In the genomic region with DNA sequence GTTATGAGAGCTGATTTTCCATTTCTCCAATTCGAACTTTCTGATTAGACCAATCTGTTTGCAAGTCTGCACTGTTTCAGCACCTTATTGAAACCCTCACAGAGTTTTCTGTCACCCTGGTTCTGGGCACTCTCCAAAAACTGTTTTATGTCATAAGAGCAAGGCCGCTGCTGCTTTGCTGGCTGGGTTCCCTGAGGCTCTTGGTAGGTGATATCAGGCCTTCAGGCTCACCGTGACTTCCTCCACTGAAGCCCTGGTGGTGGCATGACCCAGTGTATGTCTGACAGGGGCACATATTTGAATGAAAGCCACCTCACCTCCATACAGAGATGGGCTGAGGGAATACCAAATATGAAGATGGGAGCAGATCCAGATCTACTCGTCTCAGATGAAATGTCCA, we compare ENCODE assay signal across 15 cellular contexts. TPM values are rescaled to one million over a fixed set of nuclear protein-coding genes. Genes with fewer than 3 reads are reported as not detected.
DNase-seq lines count a peak whose midpoint lies in the region; ATAC-seq and TF ChIP-seq lines count a peak whose summit lies in the region.
"Had no signal": no experiment of that assay in that cellular context is flagged by ENCODE, and none has a peak within 500 bp of the region (broad histone marks: within the 10 kb centered on the region; RNA-seq: fewer than 3 reads in every experiment).

No MANE protein-coding gene starts in this region.

- H3K4me1 ChIP-seq in adrenal gland (replicated peaks in 1 of 2), result peaks cover 9 to 20% of the 10 kb centered on the region in 2 donors
- H3K4me1 ChIP-seq in spleen, result peaks cover 7 to 98% (median 63%) of the 10 kb centered on the region in 6 donors

- ATAC-seq in left lobe of liver, result peak; percentile 93
- no peak for ATAC-seq in activated CD8-positive, alpha-beta memory T cell treated with anti-CD3 and anti-CD28 coated beads, Interleukin-2, amount 10 ng/mL, durations not matched to agents 7 days and 5 days
- ATAC-seq: stimulated activated naive CD8-positive, alpha-beta T cell treated with anti-CD3 and anti-CD28 coated beads, Interleukin-15, Interleukin-2, amounts not matched to agents 100 U/mL and 50 U/mL, for 24 hours had no signal

- no peak overlapping the region for H3K4me3 ChIP-seq in adrenal gland
- H3K4me3 ChIP-seq in spleen, result no peak overlapping the region

- H3K4me3 Mint-ChIP-seq in IgD-negative memory B cell, result peak overlapping the region in 3 of 4 donors; percentile 9 to 80 (median 71)
- H3K4me3 Mint-ChIP-seq in activated T-helper 2 cell treated with anti-CD3 and anti-CD28 coated beads, Interferon-gamma antibody, Interleukin-2, Interleukin-4, amounts not matched to agents 10 μg/mL and 5 μg/mL and 100 μg/mL, durations not matched to agents 14 hours and 24 hours and 36 hours (ENCODE audit: low read depth), result no peak overlapping the region
- no peak overlapping the region for H3K4me3 Mint-ChIP-seq in activated CD8-positive, alpha-beta memory T cell treated with anti-CD3 and anti-CD28 coated beads, Interleukin-2, amount 10 ng/mL, durations not matched to agents 7 days and 5 days

- H3K27ac Mint-ChIP-seq in IgD-negative memory B cell, result peak overlapping the region; percentile 39 to 82 (median 46)
- no peak overlapping the region for H3K27ac Mint-ChIP-seq in activated T-helper 2 cell treated with anti-CD3 and anti-CD28 coated beads, Interferon-gamma antibody, Interleukin-2, Interleukin-4, amounts not matched to agents 10 μg/mL and 5 μg/mL and 100 μg/mL, durations not matched to agents 14 hours and 24 hours and 36 hours
- H3K27ac Mint-ChIP-seq in activated CD8-positive, alpha-beta memory T cell treated with anti-CD3 and anti-CD28 coated beads, Interleukin-2, amount 10 ng/mL, durations not matched to agents 7 days and 5 days, result no peak overlapping the region

- CTCF ChIA-PET in activated CD8-positive, alpha-beta memory T cell treated with anti-CD3 and anti-CD28 coated beads, Interleukin-2, amount 10 ng/mL, durations not matched to agents 7 days and 5 days (lab: Charles Lee), result no interaction called here

- no peaks in the 10 kb centered on the region for H3K27me3 Mint-ChIP-seq in IgD-negative memory B cell
- H3K27me3 Mint-ChIP-seq in activated T-helper 2 cell treated with anti-CD3 and anti-CD28 coated beads, Interferon-gamma antibody, Interleukin-2, Interleukin-4, amounts not matched to agents 10 μg/mL and 5 μg/mL and 100 μg/mL, durations not matched to agents 14 hours and 24 hours and 36 hours (ENCODE audit: low read depth), result no peaks in the 10 kb centered on the region
- no peaks in the 10 kb centered on the region for H3K27me3 Mint-ChIP-seq in activated CD8-positive, alpha-beta memory T cell treated with anti-CD3 and anti-CD28 coated beads, Interleukin-2, amount 10 ng/mL, durations not matched to agents 7 days and 5 days

- peak; percentile 82 to 93 (median 89) for DNase-seq in adrenal gland
- DNase-seq in left lobe of liver (ENCODE audit: low spot score), result peak; percentile 68
- DNase-seq in spleen, result peak; percentile 70
- no peak for DNase-seq in NCI-H69 (lab: John Stamatoyannopoulos, UW)
- no peak for DNase-seq in head of caudate nucleus
- DNase-seq in activated T-helper 2 cell treated with anti-CD3 and anti-CD28 coated beads, Interferon-gamma antibody, Interleukin-2, Interleukin-4, amounts not matched to agents 10 μg/mL and 5 μg/mL and 100 μg/mL, durations not matched to agents 14 hours and 24 hours and 36 hours (ENCODE audit: low spot score), result no peak
- DNase-seq in activated CD8-positive, alpha-beta memory T cell treated with anti-CD3 and anti-CD28 coated beads, Interleukin-2, amount 10 ng/mL, durations not matched to agents 7 days and 5 days, result no peak
- DNase-seq: activated effector memory CD4-positive, alpha-beta T cell treated with Interleukin-2 at 50 U/mL for 16 hours; C1 segment of cervical spinal cord; mesendoderm; NCI-H1105 treated with DMSO at 0.1 percent for 48 hours; small intestine; stimulated activated naive CD8-positive, alpha-beta T cell treated with anti-CD3 and anti-CD28 coated beads, Interleukin-15, Interleukin-2, amounts not matched to agents 100 U/mL and 50 U/mL, for 24 hours had no signal

- 26 to 40% (median 32%) methylated on average over 4 of the region's 4 CpGs for WGBS in adrenal gland, 4 donors
- WGBS in spleen, 5 donors, result 45 to 59% (median 59%) methylated on average over 4 of the region's 4 CpGs

- TF ChIP-seq CTCF in adrenal gland (IDR thresholded peaks at IDR 0.05) (peak in 3 of 6 experiments; percentile 7 to 39 (median 33)), spleen (IDR thresholded peaks at IDR 0.05 in 8 of 11, conservative IDR thresholded peaks at IDR 0.05 in 3 of 11) (no peak)

- peaks cover 0 to 1% (median 0%) of the 10 kb centered on the region in 3 donors for H3K9me3 Mint-ChIP-seq in IgD-negative memory B cell
- H3K9me3 Mint-ChIP-seq in activated T-helper 2 cell treated with anti-CD3 and anti-CD28 coated beads, Interferon-gamma antibody, Interleukin-2, Interleukin-4, amounts not matched to agents 10 μg/mL and 5 μg/mL and 100 μg/mL, durations not matched to agents 14 hours and 24 hours and 36 hours, result no peaks in the 10 kb centered on the region
- no peaks in the 10 kb centered on the region for H3K9me3 Mint-ChIP-seq in activated CD8-positive, alpha-beta memory T cell treated with anti-CD3 and anti-CD28 coated beads, Interleukin-2, amount 10 ng/mL, durations not matched to agents 7 days and 5 days (ENCODE audit: low read depth)

- H3K36me3 Mint-ChIP-seq in IgD-negative memory B cell, result peaks cover 2% of the 10 kb centered on the region
- peaks cover 6% of the 10 kb centered on the region for H3K36me3 Mint-ChIP-seq in activated T-helper 2 cell treated with anti-CD3 and anti-CD28 coated beads, Interferon-gamma antibody, Interleukin-2, Interleukin-4, amounts not matched to agents 10 μg/mL and 5 μg/mL and 100 μg/mL, durations not matched to agents 14 hours and 24 hours and 36 hours (ENCODE audit: low read depth)
- peaks cover 6% of the 10 kb centered on the region for H3K36me3 Mint-ChIP-seq in activated CD8-positive, alpha-beta memory T cell treated with anti-CD3 and anti-CD28 coated beads, Interleukin-2, amount 10 ng/mL, durations not matched to agents 7 days and 5 days

- intact Hi-C loops in adrenal gland (cut with DNase I) (no loop called here), spleen (cut with DNase I; ENCODE audit: low total_unique reads) (no loop called here), head of caudate nucleus (cut with DNase I) (no loop called here)
- intact Hi-C loops in activated T-helper 2 cell treated with anti-CD3 and anti-CD28 coated beads, Interferon-gamma antibody, Interleukin-2, Interleukin-4, amounts not matched to agents 10 μg/mL and 5 μg/mL and 100 μg/mL, durations not matched to agents 14 hours and 24 hours and 36 hours (cut with micrococcal nuclease), result no loop called here

- peak overlapping the region in 2 of 5 donors; percentile 62 to 66 for H3K27ac ChIP-seq in adrenal gland
- H3K27ac ChIP-seq in spleen, result peak overlapping the region in 6 of 8 donors; percentile 6 to 30 (median 14)
- H3K27ac ChIP-seq: KMS-11 had no signal

- TF ChIP-seq POLR2A in adrenal gland (IDR thresholded peaks at IDR 0.05), result peak in 1 of 2 donors; percentile 5
- no peak for TF ChIP-seq POLR2A in spleen (IDR thresholded peaks at IDR 0.05)

- H3K27me3 ChIP-seq in adrenal gland (no peaks in the 10 kb centered on the region), spleen (replicated peaks in 1 of 7) (no peaks in the 10 kb centered on the region)

- peaks cover 39 to 50% (median 50%) of the 10 kb centered on the region in 3 donors for H3K4me1 Mint-ChIP-seq in IgD-negative memory B cell
- peaks cover 7% of the 10 kb centered on the region for H3K4me1 Mint-ChIP-seq in activated T-helper 2 cell treated with anti-CD3 and anti-CD28 coated beads, Interferon-gamma antibody, Interleukin-2, Interleukin-4, amounts not matched to agents 10 μg/mL and 5 μg/mL and 100 μg/mL, durations not matched to agents 14 hours and 24 hours and 36 hours (ENCODE audit: low read depth)
- peaks cover 24% of the 10 kb centered on the region for H3K4me1 Mint-ChIP-seq in activated CD8-positive, alpha-beta memory T cell treated with anti-CD3 and anti-CD28 coated beads, Interleukin-2, amount 10 ng/mL, durations not matched to agents 7 days and 5 days

- H3K36me3 ChIP-seq in adrenal gland (replicated peaks in 1 of 2) (no peaks in the 10 kb centered on the region), spleen (peaks cover 0 to 10% (median 0%) of the 10 kb centered on the region in 6 donors)

- H3K9me3 ChIP-seq in adrenal gland (replicated peaks in 1 of 3) (no peaks in the 10 kb centered on the region), spleen (no peaks in the 10 kb centered on the region)

RNA-seq across cellular contexts. Expression of a gene that starts 8.3 kb away (rescaled TPM):
- 26.8 TPM for polyA plus RNA-seq in IgD-negative memory B cell
- total RNA-seq in adrenal gland, result 10 to 100 TPM; 27.9 to 50.2 (median 34.1) TPM
- polyA plus RNA-seq in adrenal gland, result 10 to 100 TPM; 23.6 to 39.1 (median 23.6) TPM
- total RNA-seq in left lobe of liver, result 8.4 TPM
- 10 to 100 TPM; 26.7 to 39.6 (median 30.8) TPM for total RNA-seq in spleen
- polyA plus RNA-seq in spleen, result 10 to 100 TPM in 1 of 3 donors, 1 to 10 TPM in 2; 8.3 to 10.0 (median 8.8) TPM
- total RNA-seq in activated T-helper 2 cell treated with anti-CD3 and anti-CD28 coated beads, Interferon-gamma antibody, Interleukin-2, Interleukin-4, amounts not matched to agents 10 μg/mL and 5 μg/mL and 100 μg/mL, durations not matched to agents 14 hours and 24 hours and 36 hours, result 24.5 and 26.3 TPM in 2 replicates
- total RNA-seq in activated CD8-positive, alpha-beta memory T cell treated with anti-CD3 and anti-CD28 coated beads, Interleukin-2, amount 10 ng/mL, durations not matched to agents 7 days and 5 days, result 10 to 100 TPM; 21.7 to 25.6 TPM

Comparison
In these comparisons a context has a peak if more than half of its experiments do, and no peak if none do; other contexts are left out.
1. H3K27ac Mint-ChIP-seq: peak in IgD-negative memory B cell (3 of 3); none in activated T-helper 2 cell treated with anti-CD3 and anti-CD28 coated beads, Interferon-gamma antibody, Interleukin-2, Interleukin-4, amounts not matched to agents 10 μg/mL and 5 μg/mL and 100 μg/mL, durations not matched to agents 14 hours and 24 hours and 36 hours (single experiment) and activated CD8-positive, alpha-beta memory T cell treated with anti-CD3 and anti-CD28 coated beads, Interleukin-2, amount 10 ng/mL, durations not matched to agents 7 days and 5 days (single experiment).
2. H3K4me3 Mint-ChIP-seq: peak in IgD-negative memory B cell (3 of 4); none in activated T-helper 2 cell treated with anti-CD3 and anti-CD28 coated beads, Interferon-gamma antibody, Interleukin-2, Interleukin-4, amounts not matched to agents 10 μg/mL and 5 μg/mL and 100 μg/mL, durations not matched to agents 14 hours and 24 hours and 36 hours (single experiment) and activated CD8-positive, alpha-beta memory T cell treated with anti-CD3 and anti-CD28 coated beads, Interleukin-2, amount 10 ng/mL, durations not matched to agents 7 days and 5 days (single experiment).
3. DNase-seq: peak in adrenal gland (7 of 7), left lobe of liver (single experiment) and spleen (single experiment); none in NCI-H69 (single experiment), head of caudate nucleus (0 of 42), activated T-helper 2 cell treated with anti-CD3 and anti-CD28 coated beads, Interferon-gamma antibody, Interleukin-2, Interleukin-4, amounts not matched to agents 10 μg/mL and 5 μg/mL and 100 μg/mL, durations not matched to agents 14 hours and 24 hours and 36 hours (single experiment) and activated CD8-positive, alpha-beta memory T cell treated with anti-CD3 and anti-CD28 coated beads, Interleukin-2, amount 10 ng/mL, durations not matched to agents 7 days and 5 days (single experiment).